Comparison of ENCODE assay signal across 35 cellular contexts in the genomic region with DNA sequence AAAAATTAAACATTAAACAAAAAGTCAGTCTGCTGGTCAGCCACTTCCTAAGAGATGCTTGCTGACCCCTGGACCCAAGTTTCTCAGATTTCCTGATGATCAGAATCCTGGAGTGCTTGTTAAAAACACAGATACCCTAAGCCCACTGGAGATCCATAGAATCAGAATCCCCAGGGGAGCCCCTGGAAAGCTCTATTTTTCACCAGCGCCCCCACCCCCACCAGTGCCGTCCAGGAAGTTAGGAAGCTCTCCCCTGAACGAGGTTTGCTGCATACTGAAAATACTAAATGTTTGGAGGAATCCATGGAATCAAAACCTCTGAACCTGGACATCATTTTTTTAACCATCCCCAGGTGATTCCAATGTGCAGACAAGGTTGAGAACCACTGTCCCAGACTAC.
DNase-seq lines count a peak whose midpoint lies in the region; TF ChIP-seq lines count a peak whose summit lies in the region.
"Had no signal": no experiment of that assay in that cellular context is flagged by ENCODE, and none has a peak within 500 bp of the region (broad histone marks: within the 10 kb centered on the region; RNA-seq: fewer than 3 reads in every experiment).

No MANE protein-coding gene starts in this region.

- peaks cover 5% of the 10 kb centered on the region for H3K9me3 Mint-ChIP-seq in osteocyte (ENCODE audit: unreplicated experiment)
- H3K9me3 Mint-ChIP-seq: CD4-positive, alpha-beta T cell; CD8-positive, alpha-beta T cell had no signal

- no peaks in the 10 kb centered on the region for H3K79me1 ChIP-seq in mesenchymal stem cell (replicated peaks; ENCODE audit: low read length, poor library complexity, severe bottlenecking)

- no peaks in the 10 kb centered on the region for H3K4me1 ChIP-seq in mesenchymal stem cell (ENCODE audit: control insufficient read depth, insufficient read depth, low read depth, low read length)
- H3K4me1 ChIP-seq: A549; BE2C; BLaER1; BLaER1 treated with 17β-estradiol and CSF1 and Interleukin-3, amounts not matched to agents 10 nM and 100 nM; Caco-2 had no signal

- peaks cover 26% of the 10 kb centered on the region for H3K27me3 Mint-ChIP-seq in osteocyte (ENCODE audit: unreplicated experiment)

- H3K27ac Mint-ChIP-seq in osteocyte (ENCODE audit: unreplicated experiment), result no peak overlapping the region
- H3K27ac Mint-ChIP-seq: B cell; CD14-positive monocyte; CD4-positive, alpha-beta memory T cell; CD4-positive, alpha-beta T cell; CD4-positive, CD25-positive, alpha-beta regulatory T cell; CD8-positive, alpha-beta T cell had no signal

- no peaks in the 10 kb centered on the region for H3K4me1 Mint-ChIP-seq in osteocyte (ENCODE audit: unreplicated experiment)
- H3K4me1 Mint-ChIP-seq: CD14-positive monocyte; CD4-positive, CD25-positive, alpha-beta regulatory T cell had no signal

- no peak overlapping the region for H2AK5ac ChIP-seq in mesenchymal stem cell (ENCODE audit: low read length, severe bottlenecking)

- peak overlapping the region; percentile 31 for H2BK5ac ChIP-seq in mesenchymal stem cell (ENCODE audit: low read depth, low read length, poor library complexity, severe bottlenecking)

- no peak overlapping the region for H3K23ac ChIP-seq in mesenchymal stem cell (ENCODE audit: low read length in 2 of 2)

- no peak overlapping the region for H3K14ac ChIP-seq in mesenchymal stem cell (ENCODE audit: low read length in 2 of 2)

- H3K9me3 ChIP-seq in mesenchymal stem cell (ENCODE audit: control insufficient read depth, low read length), result no peaks in the 10 kb centered on the region
- H3K9me3 ChIP-seq: A549, BE2C, Caco-2 had no signal

- H3K36me3 Mint-ChIP-seq in osteocyte (ENCODE audit: unreplicated experiment), result no peaks in the 10 kb centered on the region
- H3K36me3 Mint-ChIP-seq: CD14-positive monocyte; CD4-positive, alpha-beta memory T cell; CD4-positive, CD25-positive, alpha-beta regulatory T cell; CD8-positive, alpha-beta memory T cell; CD8-positive, alpha-beta T cell had no signal

- no peak overlapping the region for H4K91ac ChIP-seq in mesenchymal stem cell (ENCODE audit: low read length)

- no peak overlapping the region for H3K4me3 Mint-ChIP-seq in osteocyte (ENCODE audit: unreplicated experiment)
- H3K4me3 Mint-ChIP-seq: B cell; CD14-positive monocyte; CD4-positive, alpha-beta memory T cell; CD4-positive, alpha-beta T cell; CD4-positive, CD25-positive, alpha-beta regulatory T cell; CD8-positive, alpha-beta memory T cell; CD8-positive, alpha-beta T cell had no signal

- no peaks in the 10 kb centered on the region for H3K36me3 ChIP-seq in mesenchymal stem cell (ENCODE audit: control insufficient read depth in 1 of 2, insufficient read depth in 2 of 2, low read depth in 1 of 2, low read length in 2 of 2)
- H3K36me3 ChIP-seq: BE2C; BLaER1; BLaER1 treated with 17β-estradiol and CSF1 and Interleukin-3, amounts not matched to agents 10 nM and 100 nM had no signal

- peak; percentile 7 for DNase-seq in ecto neural progenitor cell (ENCODE audit: low spot score)
- peak; percentile 23 for DNase-seq in islet precursor cell
- DNase-seq in mesenchymal stem cell, result no peak
- DNase-seq in osteocyte (ENCODE audit: extremely low spot score, unreplicated experiment), result peak; percentile 69
- no peak for DNase-seq in NCI-H2081 treated with DMSO at 0.1 percent for 48 hours (lab: John Stamatoyannopoulos, UW)
- DNase-seq in stimulated activated CD4-positive, alpha-beta T cell treated with anti-CD3 and anti-CD28 coated beads, Interleukin-4, amount 100 ng/mL, for 4 hours, result no peak
- no peak for DNase-seq in AG08396 (ENCODE audit: low spot score)
- no peak for DNase-seq in NCI-H82 treated with DMSO at 0.1 percent for 48 hours (lab: John Stamatoyannopoulos, UW; ENCODE audit: unreplicated experiment)
- DNase-seq: 8988T; ACHN; AML-193; BE2C; C1 segment of cervical spinal cord; Caco-2; Calu3; CD4-positive, alpha-beta memory T cell; CD4-positive, alpha-beta T cell; CD4-positive, CD25-positive, alpha-beta regulatory T cell; CD8-positive, alpha-beta memory T cell; CD8-positive, alpha-beta T cell; COR-L47; DMS 273 treated with DMSO at 0.1 percent for 48 hours; DMS153; DMS53; DMS79; DMS79 treated with DMSO at 0.1 percent for 48 hours; DND-41; EL had no signal

- H3K4me2 ChIP-seq in mesenchymal stem cell (ENCODE audit: low read length, poor library complexity, severe bottlenecking), result no peak overlapping the region
- H3K4me2 ChIP-seq: A549; BLaER1; BLaER1 treated with 17β-estradiol and CSF1 and Interleukin-3, amounts not matched to agents 10 nM and 100 nM had no signal

- no peak overlapping the region for H2BK120ac ChIP-seq in mesenchymal stem cell (ENCODE audit: low read depth, low read length)

- H3K4ac ChIP-seq in mesenchymal stem cell (ENCODE audit: low read depth in 1 of 2, low read length in 2 of 2), result no peak overlapping the region

- no peak overlapping the region for H4K8ac ChIP-seq in mesenchymal stem cell (ENCODE audit: low read length)

- no peak overlapping the region for H3K27ac ChIP-seq in mesenchymal stem cell (ENCODE audit: low read length, poor library complexity, severe bottlenecking)
- H3K27ac ChIP-seq: 22Rv1; A549; BLaER1; BLaER1 treated with 17β-estradiol and CSF1 and Interleukin-3, amounts not matched to agents 10 nM and 100 nM; C4-2B had no signal

- WGBS in mesenchymal stem cell, result 67% methylated on average over 3 of the region's 3 CpGs

- peaks cover 2 to 9% of the 10 kb centered on the region in 2 experiments for H3K27me3 ChIP-seq in mesenchymal stem cell (ENCODE audit: control insufficient read depth in 1 of 2, insufficient read depth in 1 of 2, low read length in 2 of 2)
- H3K27me3 ChIP-seq: BLaER1; BLaER1 treated with 17β-estradiol and CSF1 and Interleukin-3, amounts not matched to agents 10 nM and 100 nM had no signal

- H3K9ac ChIP-seq in mesenchymal stem cell (ENCODE audit: low read length), result no peak overlapping the region
- H3K9ac ChIP-seq: BLaER1; BLaER1 treated with 17β-estradiol and CSF1 and Interleukin-3, amounts not matched to agents 10 nM and 100 nM had no signal

- H2BK15ac ChIP-seq in mesenchymal stem cell (ENCODE audit: low read depth, poor library complexity, severe bottlenecking), result no peak overlapping the region

- TF ChIP-seq CTCF in osteocyte (IDR thresholded peaks at IDR 0.05), result no peak

- H2AFZ ChIP-seq in mesenchymal stem cell (ENCODE audit: low read depth, low read length), result no peak overlapping the region

- H3K4me3 ChIP-seq in mesenchymal stem cell (ENCODE audit: insufficient read depth in 1 of 2, low read depth in 1 of 2, low read length in 2 of 2), result no peak overlapping the region
- H3K4me3 ChIP-seq: A549; BLaER1; BLaER1 treated with 17β-estradiol and CSF1 and Interleukin-3, amounts not matched to agents 10 nM and 100 nM had no signal

- no peak overlapping the region for H2BK12ac ChIP-seq in mesenchymal stem cell (ENCODE audit: low read length in 2 of 2)

- no peak overlapping the region for H3K18ac ChIP-seq in mesenchymal stem cell (ENCODE audit: low read depth in 1 of 2, low read length in 2 of 2)

Comparison
In these comparisons a context has a peak if more than half of its experiments do, and no peak if none do; other contexts are left out.
1. DNase-seq: peak in ecto neural progenitor cell (single experiment), islet precursor cell (single experiment) and osteocyte (single experiment); none in mesenchymal stem cell (single experiment), NCI-H2081 treated with DMSO at 0.1 percent for 48 hours (single experiment), stimulated activated CD4-positive, alpha-beta T cell treated with anti-CD3 and anti-CD28 coated beads, Interleukin-4, amount 100 ng/mL, for 4 hours (0 of 2), AG08396 (single experiment) and NCI-H82 treated with DMSO at 0.1 percent for 48 hours (single experiment).